Comparison of ENCODE assay signal across 1 cellular context in the genomic region with DNA sequence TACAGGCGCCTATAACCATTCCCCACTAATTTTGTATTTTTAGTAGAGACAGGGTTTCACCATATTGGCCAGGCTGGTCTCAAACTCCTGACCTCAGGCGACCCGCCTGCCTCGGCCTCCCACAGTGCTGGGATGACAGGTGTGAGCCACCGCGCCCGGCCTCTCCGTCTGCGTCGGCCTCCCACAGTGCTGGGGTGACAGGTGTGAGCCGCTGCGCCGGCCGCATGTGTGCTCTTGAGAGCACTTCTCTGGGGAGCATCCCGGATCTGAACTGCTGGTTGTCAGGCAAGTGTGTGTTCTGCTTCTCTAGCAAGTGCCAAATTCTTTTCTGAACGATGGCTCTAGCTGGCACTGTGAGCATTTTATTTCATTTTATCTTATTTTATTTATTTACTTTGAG.
TF ChIP-seq lines count a peak whose summit lies in the region.

No MANE protein-coding gene starts in this region.

TF ChIP-seq in HEK293, 187 proteins besides CTCF, POLR2A, EP300 and RAD21 (continued from another document):
- no peak for TF ChIP-seq ZNF16 (tag by site-specific recombination; IDR thresholded peaks at IDR 0.05; ENCODE audit: low read depth)
- TF ChIP-seq HOXD13 (CRISPR knock-in tag; IDR thresholded peaks at IDR 0.05; ENCODE audit: borderline replicate concordance) = no peak
- no peak for TF ChIP-seq IKZF3 (tag by site-specific recombination; IDR thresholded peaks at IDR 0.05)
- TF ChIP-seq ZNF488 (tag by site-specific recombination; IDR thresholded peaks at IDR 0.05) = no peak
- peak; percentile 30; the same call in 1 of the 2 replicates for TF ChIP-seq GLIS1 (tag by site-specific recombination; IDR thresholded peaks at IDR 0.05)
- TF ChIP-seq ZBTB8A (tag by site-specific recombination; IDR thresholded peaks at IDR 0.05) = no peak
- TF ChIP-seq ZFP37 (tag by site-specific recombination; IDR thresholded peaks at IDR 0.05) = no peak
- peak; percentile 56; the same call in 1 of the 2 replicates for TF ChIP-seq ZNF18 (tag by site-specific recombination; IDR thresholded peaks at IDR 0.05)
- no peak for TF ChIP-seq GFI1B (tag by site-specific recombination; IDR thresholded peaks at IDR 0.05)
- no peak for TF ChIP-seq ZNF157 (tag by site-specific recombination; IDR thresholded peaks at IDR 0.05)
- TF ChIP-seq ZSCAN18 (tag by site-specific recombination; IDR thresholded peaks at IDR 0.05) = no peak
